ENCODE assay signal across 9 cellular contexts in genomic region chr14:33009673-33010072, GRCh38.
"Had no signal": no experiment of that assay in that cellular context is flagged by ENCODE, and none has a peak within 500 bp of the region (broad histone marks: within the 10 kb centered on the region; RNA-seq: fewer than 3 reads in every experiment).

No MANE protein-coding gene starts in this region.

- H3K9me3 ChIP-seq: HAP-1 had no signal

- H3K27ac ChIP-seq: GM23248 had no signal

- H3K36me3 ChIP-seq: HAP-1 had no signal

- H3K4me1 ChIP-seq: HAP-1 had no signal

- DNase-seq: GM23248, GOT3, H7, H9, HCEC 1CT, HFFc6 had no signal

- H3K4me3 ChIP-seq: GM23248, GM23338, HAP-1 had no signal

- FAIRE-seq: H1 had no signal
